Comparison of ENCODE assay signal across 6 cellular contexts in genomic region chr7:133298080-133298479, GRCh38.
"Had no signal": no experiment of that assay in that cellular context is flagged by ENCODE, and none has a peak within 500 bp of the region (broad histone marks: within the 10 kb centered on the region; RNA-seq: fewer than 3 reads in every experiment).

No MANE protein-coding gene starts in this region.

- ATAC-seq: GM23338, HCT116, HepG2 had no signal

- H3K4me3 Mint-ChIP-seq: GM23338, H9, IgD-negative memory B cell had no signal

- H3K27me3 Mint-ChIP-seq: IgD-negative memory B cell had no signal

- H3K27ac Mint-ChIP-seq: GM23338, H9, IgD-negative memory B cell had no signal

- DNase-seq: H9, KBM-7 had no signal

- H3K9me3 Mint-ChIP-seq: GM23338, H9, IgD-negative memory B cell had no signal
